1 cellular context compared by ENCODE assay signal in the genomic region with DNA sequence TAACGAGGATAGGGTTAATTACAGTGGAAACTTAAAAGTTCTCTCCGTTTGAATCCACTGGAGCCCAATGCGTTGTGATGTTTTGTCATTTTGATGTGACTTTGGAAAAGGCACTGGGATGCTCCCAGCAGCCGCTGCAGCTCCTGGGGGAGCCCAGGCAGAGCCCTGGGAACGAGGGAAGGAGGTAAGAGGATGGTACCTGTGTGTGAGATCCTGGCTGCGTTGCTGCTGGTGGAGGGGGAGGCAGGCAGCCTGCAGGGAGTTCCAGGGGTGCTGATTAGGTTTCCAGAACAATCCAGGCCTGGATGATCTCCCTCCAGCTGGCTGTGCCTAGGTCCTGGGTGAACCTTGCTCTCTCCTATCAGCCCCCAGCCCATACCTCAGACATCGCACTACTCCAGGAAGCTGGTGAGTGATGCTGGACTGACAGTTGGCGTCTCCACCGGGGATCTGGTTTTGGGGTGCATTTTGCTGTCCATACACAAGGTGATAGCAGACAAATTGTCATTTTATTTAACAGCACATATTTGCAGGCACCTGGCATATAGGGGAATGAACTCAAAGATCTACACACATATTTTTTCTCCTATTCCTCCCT.
TF ChIP-seq lines count a peak whose summit lies in the region.

No MANE protein-coding gene starts in this region.

TF ChIP-seq in HepG2, 621 proteins besides CTCF, POLR2A, EP300 and RAD21 (continued from another document and continues in another):
- TF ChIP-seq, protein P1, sequence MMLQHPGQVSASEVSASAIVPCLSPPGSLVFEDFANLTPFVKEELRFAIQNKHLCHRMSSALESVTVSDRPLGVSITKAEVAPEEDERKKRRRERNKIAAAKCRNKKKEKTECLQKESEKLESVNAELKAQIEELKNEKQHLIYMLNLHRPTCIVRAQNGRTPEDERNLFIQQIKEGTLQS (CRISPR knock-in tag; IDR thresholded peaks at IDR 0.05) = no peak
- TF ChIP-seq ZNF839 (CRISPR knock-in tag; IDR thresholded peaks at IDR 0.05; ENCODE audit: borderline replicate concordance) = no peak
- no peak for TF ChIP-seq KAT8 (CRISPR knock-in tag; IDR thresholded peaks at IDR 0.05)
- TF ChIP-seq ZFAT (CRISPR knock-in tag; conservative IDR thresholded peaks at IDR 0.05) = no peak
- TF ChIP-seq HOXA9 (CRISPR knock-in tag; IDR thresholded peaks at IDR 0.05; ENCODE audit: borderline replicate concordance) = no peak
- TF ChIP-seq, protein P2, sequence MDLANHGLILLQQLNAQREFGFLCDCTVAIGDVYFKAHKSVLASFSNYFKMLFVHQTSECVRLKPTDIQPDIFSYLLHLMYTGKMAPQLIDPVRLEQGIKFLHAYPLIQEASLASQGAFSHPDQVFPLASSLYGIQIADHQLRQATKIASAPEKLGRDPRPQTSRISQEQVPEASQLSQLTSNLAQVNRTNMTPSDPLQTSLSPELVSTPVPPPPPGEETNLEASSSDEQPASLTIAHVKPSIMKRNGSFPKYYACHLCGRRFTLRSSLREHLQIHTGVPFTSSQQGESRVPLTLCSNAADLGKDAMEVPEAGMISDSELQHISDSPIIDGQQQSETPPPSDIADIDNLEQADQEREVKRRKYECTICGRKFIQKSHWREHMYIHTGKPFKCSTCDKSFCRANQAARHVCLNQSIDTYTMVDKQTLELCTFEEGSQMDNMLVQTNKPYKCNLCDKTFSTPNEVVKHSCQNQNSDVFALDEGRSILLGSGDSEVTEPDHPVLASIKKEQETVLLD (CRISPR knock-in tag; IDR thresholded peaks at IDR 0.05; ENCODE audit: low read depth) = no peak
- TF ChIP-seq MEIS2 (CRISPR knock-in tag; IDR thresholded peaks at IDR 0.05) = no peak
- TF ChIP-seq IKZF4 (CRISPR knock-in tag; IDR thresholded peaks at IDR 0.05; ENCODE audit: borderline replicate concordance, low read depth, not compliant biosample characterization) = peak; percentile 31
- TF ChIP-seq, protein P3, sequence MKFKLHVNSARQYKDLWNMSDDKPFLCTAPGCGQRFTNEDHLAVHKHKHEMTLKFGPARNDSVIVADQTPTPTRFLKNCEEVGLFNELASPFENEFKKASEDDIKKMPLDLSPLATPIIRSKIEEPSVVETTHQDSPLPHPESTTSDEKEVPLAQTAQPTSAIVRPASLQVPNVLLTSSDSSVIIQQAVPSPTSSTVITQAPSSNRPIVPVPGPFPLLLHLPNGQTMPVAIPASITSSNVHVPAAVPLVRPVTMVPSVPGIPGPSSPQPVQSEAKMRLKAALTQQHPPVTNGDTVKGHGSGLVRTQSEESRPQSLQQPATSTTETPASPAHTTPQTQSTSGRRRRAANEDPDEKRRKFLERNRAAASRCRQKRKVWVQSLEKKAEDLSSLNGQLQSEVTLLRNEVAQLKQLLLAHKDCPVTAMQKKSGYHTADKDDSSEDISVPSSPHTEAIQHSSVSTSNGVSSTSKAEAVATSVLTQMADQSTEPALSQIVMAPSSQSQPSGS (CRISPR knock-in tag; IDR thresholded peaks at IDR 0.05) = no peak
- no peak for TF ChIP-seq NBN (conservative IDR thresholded peaks at IDR 0.05)
- no peak for TF ChIP-seq ZNF101 (CRISPR knock-in tag; IDR thresholded peaks at IDR 0.05; ENCODE audit: borderline replicate concordance, low read depth)
- no peak for TF ChIP-seq CAMTA2 (CRISPR knock-in tag; IDR thresholded peaks at IDR 0.05; ENCODE audit: borderline replicate concordance)
- no peak for TF ChIP-seq NR3C1 (CRISPR knock-in tag; IDR thresholded peaks at IDR 0.05)
- TF ChIP-seq KLF13 (CRISPR knock-in tag; IDR thresholded peaks at IDR 0.05) = no peak
- peak; percentile 85 for TF ChIP-seq AGO2 (optimal IDR thresholded peaks at IDR 0.05; ENCODE audit: low read depth, low read length)
- TF ChIP-seq KMT2B (CRISPR knock-in tag; IDR thresholded peaks at IDR 0.05) = no peak; the same call in 1 of the 2 replicates
- no peak; the same call in 1 of the 2 replicates for TF ChIP-seq ZFY (CRISPR knock-in tag; IDR thresholded peaks at IDR 0.05)
- no peak for TF ChIP-seq ZNF607 (CRISPR knock-in tag; IDR thresholded peaks at IDR 0.05; ENCODE audit: borderline replicate concordance)
- no peak for TF ChIP-seq NR2F1 (CRISPR knock-in tag; IDR thresholded peaks at IDR 0.05)
- TF ChIP-seq, protein P4, sequence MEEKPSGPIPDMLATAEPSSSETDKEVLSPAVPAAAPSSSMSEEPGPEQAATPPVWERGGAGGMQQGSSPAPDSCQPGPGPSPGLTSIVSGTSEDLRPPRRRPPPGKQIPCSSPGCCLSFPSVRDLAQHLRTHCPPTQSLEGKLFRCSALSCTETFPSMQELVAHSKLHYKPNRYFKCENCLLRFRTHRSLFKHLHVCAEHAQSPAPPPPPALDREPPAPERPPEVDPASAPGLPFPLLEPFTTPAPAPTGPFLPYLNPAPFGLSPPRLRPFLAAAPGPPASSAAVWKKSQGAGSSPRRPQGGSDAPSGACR (CRISPR knock-in tag; IDR thresholded peaks at IDR 0.05) = 0 out of 2 replicates have a peak, but pooled peaks have one; percentile 59
- TF ChIP-seq ZFP62 (CRISPR knock-in tag; IDR thresholded peaks at IDR 0.05) = no peak
- no peak for TF ChIP-seq ZSCAN20 (CRISPR knock-in tag; IDR thresholded peaks at IDR 0.05; ENCODE audit: borderline replicate concordance)
- no peak for TF ChIP-seq HOXA5 (CRISPR knock-in tag; IDR thresholded peaks at IDR 0.05)
- TF ChIP-seq ATM (IDR thresholded peaks at IDR 0.05; ENCODE audit: borderline replicate concordance) = no peak
- TF ChIP-seq, protein P5, sequence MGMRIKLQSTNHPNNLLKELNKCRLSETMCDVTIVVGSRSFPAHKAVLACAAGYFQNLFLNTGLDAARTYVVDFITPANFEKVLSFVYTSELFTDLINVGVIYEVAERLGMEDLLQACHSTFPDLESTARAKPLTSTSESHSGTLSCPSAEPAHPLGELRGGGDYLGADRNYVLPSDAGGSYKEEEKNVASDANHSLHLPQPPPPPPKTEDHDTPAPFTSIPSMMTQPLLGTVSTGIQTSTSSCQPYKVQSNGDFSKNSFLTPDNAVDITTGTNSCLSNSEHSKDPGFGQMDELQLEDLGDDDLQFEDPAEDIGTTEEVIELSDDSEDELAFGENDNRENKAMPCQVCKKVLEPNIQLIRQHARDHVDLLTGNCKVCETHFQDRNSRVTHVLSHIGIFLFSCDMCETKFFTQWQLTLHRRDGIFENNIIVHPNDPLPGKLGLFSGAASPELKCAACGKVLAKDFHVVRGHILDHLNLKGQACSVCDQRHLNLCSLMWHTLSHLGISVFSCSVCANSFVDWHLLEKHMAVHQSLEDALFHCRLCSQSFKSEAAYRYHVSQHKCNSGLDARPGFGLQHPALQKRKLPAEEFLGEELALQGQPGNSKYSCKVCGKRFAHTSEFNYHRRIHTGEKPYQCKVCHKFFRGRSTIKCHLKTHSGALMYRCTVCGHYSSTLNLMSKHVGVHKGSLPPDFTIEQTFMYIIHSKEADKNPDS (CRISPR knock-in tag; IDR thresholded peaks at IDR 0.05) = no peak
- TF ChIP-seq RAD51 (IDR thresholded peaks at IDR 0.05; ENCODE audit: borderline replicate concordance) = no peak
- TF ChIP-seq SSRP1 (CRISPR knock-in tag; IDR thresholded peaks at IDR 0.05) = no peak
- TF ChIP-seq MXD4 (CRISPR knock-in tag; IDR thresholded peaks at IDR 0.05) = no peak
- no peak for TF ChIP-seq ZNF746 (CRISPR knock-in tag; IDR thresholded peaks at IDR 0.05)
- TF ChIP-seq ZNF678 (CRISPR knock-in tag; IDR thresholded peaks at IDR 0.05) = 0 out of 2 replicates have a peak, but pooled peaks have one; percentile 27
- TF ChIP-seq ZNF83 (CRISPR knock-in tag; IDR thresholded peaks at IDR 0.05; ENCODE audit: borderline replicate concordance) = no peak
- TF ChIP-seq SIX4 (CRISPR knock-in tag; IDR thresholded peaks at IDR 0.05) = no peak
- TF ChIP-seq MATR3 (CRISPR knock-in tag; IDR thresholded peaks at IDR 0.05) = no peak
- TF ChIP-seq ZBTB38 (CRISPR knock-in tag; IDR thresholded peaks at IDR 0.05) = peak; percentile 46; the same call in 1 of the 2 replicates
- TF ChIP-seq ZBTB7A (CRISPR knock-in tag; IDR thresholded peaks at IDR 0.05) = 0 out of 2 replicates have a peak, but pooled peaks have one; percentile 28
- TF ChIP-seq FOXM1 (CRISPR knock-in tag; IDR thresholded peaks at IDR 0.05) = no peak
- TF ChIP-seq ZNF446 (CRISPR knock-in tag; IDR thresholded peaks at IDR 0.05) = no peak
- no peak for TF ChIP-seq NR2F2 (IDR thresholded peaks at IDR 0.05; ENCODE audit: borderline replicate concordance, low read depth)
- TF ChIP-seq NRL (CRISPR knock-in tag; IDR thresholded peaks at IDR 0.05; ENCODE audit: borderline replicate concordance) = no peak
- no peak for TF ChIP-seq ZNF224 (CRISPR knock-in tag; IDR thresholded peaks at IDR 0.05)
- no peak for TF ChIP-seq ZSCAN29 (CRISPR knock-in tag; conservative IDR thresholded peaks at IDR 0.05)
- no peak for TF ChIP-seq PCBP1 (IDR thresholded peaks at IDR 0.05; ENCODE audit: borderline replicate concordance, low read depth, low read length)
- peak; percentile 32; the same call in 1 of the 2 replicates for TF ChIP-seq KDM5B (CRISPR knock-in tag; IDR thresholded peaks at IDR 0.05; ENCODE audit: borderline replicate concordance)
- TF ChIP-seq ZNF30 (CRISPR knock-in tag; IDR thresholded peaks at IDR 0.05) = no peak
- no peak for TF ChIP-seq ZNF33B (CRISPR knock-in tag; IDR thresholded peaks at IDR 0.05)
- no peak for TF ChIP-seq ZNF598 (CRISPR knock-in tag; IDR thresholded peaks at IDR 0.05; ENCODE audit: borderline replicate concordance)
- TF ChIP-seq, protein P6, sequence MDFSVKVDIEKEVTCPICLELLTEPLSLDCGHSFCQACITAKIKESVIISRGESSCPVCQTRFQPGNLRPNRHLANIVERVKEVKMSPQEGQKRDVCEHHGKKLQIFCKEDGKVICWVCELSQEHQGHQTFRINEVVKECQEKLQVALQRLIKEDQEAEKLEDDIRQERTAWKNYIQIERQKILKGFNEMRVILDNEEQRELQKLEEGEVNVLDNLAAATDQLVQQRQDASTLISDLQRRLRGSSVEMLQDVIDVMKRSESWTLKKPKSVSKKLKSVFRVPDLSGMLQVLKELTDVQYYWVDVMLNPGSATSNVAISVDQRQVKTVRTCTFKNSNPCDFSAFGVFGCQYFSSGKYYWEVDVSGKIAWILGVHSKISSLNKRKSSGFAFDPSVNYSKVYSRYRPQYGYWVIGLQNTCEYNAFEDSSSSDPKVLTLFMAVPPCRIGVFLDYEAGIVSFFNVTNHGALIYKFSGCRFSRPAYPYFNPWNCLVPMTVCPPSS (IDR thresholded peaks at IDR 0.05) = no peak
- TF ChIP-seq, protein P7, sequence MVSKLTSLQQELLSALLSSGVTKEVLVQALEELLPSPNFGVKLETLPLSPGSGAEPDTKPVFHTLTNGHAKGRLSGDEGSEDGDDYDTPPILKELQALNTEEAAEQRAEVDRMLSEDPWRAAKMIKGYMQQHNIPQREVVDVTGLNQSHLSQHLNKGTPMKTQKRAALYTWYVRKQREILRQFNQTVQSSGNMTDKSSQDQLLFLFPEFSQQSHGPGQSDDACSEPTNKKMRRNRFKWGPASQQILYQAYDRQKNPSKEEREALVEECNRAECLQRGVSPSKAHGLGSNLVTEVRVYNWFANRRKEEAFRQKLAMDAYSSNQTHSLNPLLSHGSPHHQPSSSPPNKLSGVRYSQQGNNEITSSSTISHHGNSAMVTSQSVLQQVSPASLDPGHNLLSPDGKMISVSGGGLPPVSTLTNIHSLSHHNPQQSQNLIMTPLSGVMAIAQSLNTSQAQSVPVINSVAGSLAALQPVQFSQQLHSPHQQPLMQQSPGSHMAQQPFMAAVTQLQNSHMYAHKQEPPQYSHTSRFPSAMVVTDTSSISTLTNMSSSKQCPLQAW (CRISPR knock-in tag; IDR thresholded peaks at IDR 0.05) = no peak; the same call in 1 of the 2 replicates
- peak; percentile 11 for TF ChIP-seq ZFX (CRISPR knock-in tag; IDR thresholded peaks at IDR 0.05; ENCODE audit: low read depth)
- TF ChIP-seq BORCS8-MEF2B (CRISPR knock-in tag; IDR thresholded peaks at IDR 0.05) = peak; percentile 16; the same call in 1 of the 2 replicates
- TF ChIP-seq, protein P8, sequence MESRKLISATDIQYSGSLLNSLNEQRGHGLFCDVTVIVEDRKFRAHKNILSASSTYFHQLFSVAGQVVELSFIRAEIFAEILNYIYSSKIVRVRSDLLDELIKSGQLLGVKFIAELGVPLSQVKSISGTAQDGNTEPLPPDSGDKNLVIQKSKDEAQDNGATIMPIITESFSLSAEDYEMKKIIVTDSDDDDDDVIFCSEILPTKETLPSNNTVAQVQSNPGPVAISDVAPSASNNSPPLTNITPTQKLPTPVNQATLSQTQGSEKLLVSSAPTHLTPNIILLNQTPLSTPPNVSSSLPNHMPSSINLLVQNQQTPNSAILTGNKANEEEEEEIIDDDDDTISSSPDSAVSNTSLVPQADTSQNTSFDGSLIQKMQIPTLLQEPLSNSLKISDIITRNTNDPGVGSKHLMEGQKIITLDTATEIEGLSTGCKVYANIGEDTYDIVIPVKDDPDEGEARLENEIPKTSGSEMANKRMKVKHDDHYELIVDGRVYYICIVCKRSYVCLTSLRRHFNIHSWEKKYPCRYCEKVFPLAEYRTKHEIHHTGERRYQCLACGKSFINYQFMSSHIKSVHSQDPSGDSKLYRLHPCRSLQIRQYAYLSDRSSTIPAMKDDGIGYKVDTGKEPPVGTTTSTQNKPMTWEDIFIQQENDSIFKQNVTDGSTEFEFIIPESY (CRISPR knock-in tag; IDR thresholded peaks at IDR 0.05) = no peak
- TF ChIP-seq KAT7 (CRISPR knock-in tag; IDR thresholded peaks at IDR 0.05; ENCODE audit: borderline replicate concordance) = 0 out of 2 replicates have a peak, but pooled peaks have one; percentile 17
- no peak for TF ChIP-seq SP1 (IDR thresholded peaks at IDR 0.05)
- TF ChIP-seq SP1 (CRISPR knock-in tag; IDR thresholded peaks at IDR 0.05) = no peak
- TF ChIP-seq ARID2 (CRISPR knock-in tag; IDR thresholded peaks at IDR 0.05; ENCODE audit: borderline replicate concordance) = no peak
- TF ChIP-seq, protein P9, sequence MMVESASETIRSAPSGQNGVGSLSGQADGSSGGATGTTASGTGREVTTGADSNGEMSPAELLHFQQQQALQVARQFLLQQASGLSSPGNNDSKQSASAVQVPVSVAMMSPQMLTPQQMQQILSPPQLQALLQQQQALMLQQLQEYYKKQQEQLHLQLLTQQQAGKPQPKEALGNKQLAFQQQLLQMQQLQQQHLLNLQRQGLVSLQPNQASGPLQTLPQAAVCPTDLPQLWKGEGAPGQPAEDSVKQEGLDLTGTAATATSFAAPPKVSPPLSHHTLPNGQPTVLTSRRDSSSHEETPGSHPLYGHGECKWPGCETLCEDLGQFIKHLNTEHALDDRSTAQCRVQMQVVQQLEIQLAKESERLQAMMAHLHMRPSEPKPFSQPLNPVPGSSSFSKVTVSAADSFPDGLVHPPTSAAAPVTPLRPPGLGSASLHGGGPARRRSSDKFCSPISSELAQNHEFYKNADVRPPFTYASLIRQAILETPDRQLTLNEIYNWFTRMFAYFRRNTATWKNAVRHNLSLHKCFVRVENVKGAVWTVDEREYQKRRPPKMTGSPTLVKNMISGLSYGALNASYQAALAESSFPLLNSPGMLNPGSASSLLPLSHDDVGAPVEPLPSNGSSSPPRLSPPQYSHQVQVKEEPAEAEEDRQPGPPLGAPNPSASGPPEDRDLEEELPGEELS (CRISPR knock-in tag; IDR thresholded peaks at IDR 0.05) = no peak
- TF ChIP-seq, protein P10, sequence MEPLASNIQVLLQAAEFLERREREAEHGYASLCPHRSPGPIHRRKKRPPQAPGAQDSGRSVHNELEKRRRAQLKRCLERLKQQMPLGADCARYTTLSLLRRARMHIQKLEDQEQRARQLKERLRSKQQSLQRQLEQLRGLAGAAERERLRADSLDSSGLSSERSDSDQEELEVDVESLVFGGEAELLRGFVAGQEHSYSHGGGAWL (CRISPR knock-in tag; IDR thresholded peaks at IDR 0.05) = 0 out of 2 replicates have a peak, but pooled peaks have one; percentile 26
- TF ChIP-seq REPIN1 (CRISPR knock-in tag; IDR thresholded peaks at IDR 0.05; ENCODE audit: borderline replicate concordance, low read depth) = no peak
